Comparison of ENCODE assay signal across 8 cellular contexts in the genomic region with DNA sequence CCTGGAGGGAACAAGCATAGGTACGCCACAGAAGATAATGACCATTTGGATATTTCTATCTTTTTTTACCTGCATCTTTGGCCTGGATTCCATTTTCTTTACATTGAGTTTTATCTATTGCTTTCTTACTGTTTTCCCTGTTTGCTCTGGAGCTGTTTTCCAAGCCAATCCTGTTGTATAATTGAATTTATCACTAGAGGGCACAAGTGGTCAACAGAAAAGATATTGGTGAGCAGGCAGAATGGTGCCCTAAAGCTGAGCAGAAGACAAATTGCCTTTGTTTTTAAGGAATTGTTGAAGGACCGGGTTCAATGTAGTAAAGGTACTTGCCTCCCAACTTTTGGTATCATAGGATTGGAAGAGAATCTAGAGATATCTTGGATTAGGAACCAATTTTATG.
DNase-seq lines count a peak whose midpoint lies in the region; ATAC-seq and TF ChIP-seq lines count a peak whose summit lies in the region.

No MANE protein-coding gene starts in this region.

- H3K4me1 Mint-ChIP-seq in CD4-positive, alpha-beta memory T cell = no peaks in the 10 kb centered on the region
- peaks cover 13% of the 10 kb centered on the region for H3K4me1 Mint-ChIP-seq in type B pancreatic cell (ENCODE audit: unreplicated experiment)
- H3K4me1 Mint-ChIP-seq in CD4-positive, alpha-beta T cell (ENCODE audit: low read depth) = no peaks in the 10 kb centered on the region

- no peaks in the 10 kb centered on the region for H3K27me3 ChIP-seq in CD4-positive, alpha-beta memory T cell (ENCODE audit: insufficient read depth, low read length)
- H3K27me3 ChIP-seq in CD4-positive, alpha-beta T cell (ENCODE audit: control insufficient read depth, insufficient read depth, low read length) = no peaks in the 10 kb centered on the region

- H3K36me3 ChIP-seq in CD4-positive, alpha-beta memory T cell (ENCODE audit: insufficient read depth, low read length) = no peaks in the 10 kb centered on the region

- H3K27ac Mint-ChIP-seq in CD4-positive, alpha-beta memory T cell = peak overlapping the region in 1 of 7 donors; percentile 16
- peak overlapping the region; percentile 1 for H3K27ac Mint-ChIP-seq in type B pancreatic cell
- H3K27ac Mint-ChIP-seq in CD4-positive, alpha-beta T cell = no peak overlapping the region

- H3K4me3 Mint-ChIP-seq in CD4-positive, alpha-beta memory T cell = no peak overlapping the region
- no peak overlapping the region for H3K4me3 Mint-ChIP-seq in type B pancreatic cell
- no peak overlapping the region for H3K4me3 Mint-ChIP-seq in CD4-positive, alpha-beta T cell

- intact Hi-C loops in CD4-positive, alpha-beta memory T cell (cut with micrococcal nuclease) = loop anchor here (1.0 kb wide), 1 partner anchor 218 kb away; no protein-coding TSS in a partner anchor
- intact Hi-C loops in left ventricle myocardium superior (cut with micrococcal nuclease) = loop anchor here (10.0 kb wide), 1 partner anchor 64 kb away; no protein-coding TSS in a partner anchor
- intact Hi-C loops in CD4-positive, alpha-beta T cell (cut with DNase I, micrococcal nuclease) = no loop called here

- peak in 3 of 5 donors; percentile 2 to 15 (median 4) for DNase-seq in CD4-positive, alpha-beta memory T cell
- peak; percentile 14 for DNase-seq in HEK293T (ENCODE audit: extremely low spot score)
- peak; percentile 25 for DNase-seq in SW480 (ENCODE audit: low spot score)
- no peak for DNase-seq in left ventricle myocardium superior
- DNase-seq in type B pancreatic cell (ENCODE audit: extremely low spot score, unreplicated experiment) = no peak
- DNase-seq in CD4-positive, alpha-beta T cell = no peak

- H3K27me3 Mint-ChIP-seq in CD4-positive, alpha-beta memory T cell = no peaks in the 10 kb centered on the region
- no peaks in the 10 kb centered on the region for H3K27me3 Mint-ChIP-seq in type B pancreatic cell
- H3K27me3 Mint-ChIP-seq in CD4-positive, alpha-beta T cell = no peaks in the 10 kb centered on the region

- POLR2A ChIA-PET in CD4-positive, alpha-beta memory T cell (lab: Charles Lee; ENCODE audit: partially characterized antibody) = no interaction called here
- POLR2A ChIA-PET in HEK293T (lab: Yijun Ruan, JAX) = no interaction called here
- POLR2A ChIA-PET in CD4-positive, alpha-beta T cell (lab: Charles Lee) = no interaction called here

- H3K4me3 ChIP-seq in CD4-positive, alpha-beta memory T cell (ENCODE audit: low read length in 2 of 2) = no peak overlapping the region

- H3K27ac ChIP-seq in CD4-positive, alpha-beta memory T cell (ENCODE audit: low read depth, low read length) = no peak overlapping the region
- H3K27ac ChIP-seq in CD4-positive, alpha-beta T cell (ENCODE audit: low read depth, low read length) = no peak overlapping the region

- H3K4me1 ChIP-seq in CD4-positive, alpha-beta memory T cell (ENCODE audit: insufficient read depth, low read length) = no peaks in the 10 kb centered on the region

- peaks cover 30 to 48% of the 10 kb centered on the region in 2 donors for H3K36me3 Mint-ChIP-seq in CD4-positive, alpha-beta memory T cell
- peaks cover 8% of the 10 kb centered on the region for H3K36me3 Mint-ChIP-seq in type B pancreatic cell
- peaks cover 71% of the 10 kb centered on the region for H3K36me3 Mint-ChIP-seq in CD4-positive, alpha-beta T cell (ENCODE audit: low read depth)

- no peaks in the 10 kb centered on the region for H3K9me3 Mint-ChIP-seq in CD4-positive, alpha-beta memory T cell
- no peaks in the 10 kb centered on the region for H3K9me3 Mint-ChIP-seq in type B pancreatic cell
- H3K9me3 Mint-ChIP-seq in CD4-positive, alpha-beta T cell = no peaks in the 10 kb centered on the region

- no peaks in the 10 kb centered on the region for H3K9me3 ChIP-seq in CD4-positive, alpha-beta memory T cell (ENCODE audit: control insufficient read depth in 1 of 2, low read length in 2 of 2)
- no peaks in the 10 kb centered on the region for H3K9me3 ChIP-seq in CD4-positive, alpha-beta T cell (ENCODE audit: control insufficient read depth, low read length)

- ATAC-seq in left ventricle myocardium superior (peak; percentile 22), HG02798 (IDR thresholded peaks at IDR 0.05; ENCODE audit: poor library complexity, unreplicated experiment) (no peak), GM18909 (IDR thresholded peaks at IDR 0.05; ENCODE audit: poor library complexity, unreplicated experiment) (no peak)
- no peak for ATAC-seq in CD4-positive, alpha-beta T cell (ENCODE audit: poor library complexity)

- CTCF ChIA-PET in CD4-positive, alpha-beta memory T cell (lab: Charles Lee; ENCODE audit: partially characterized antibody) = interaction anchor here (0.5 to 1.7 kb wide), 3 partner anchors 125 to 451 kb away, joined by 3 to 10 read pairs (median 3); no protein-coding TSS in a partner anchor
- CTCF ChIA-PET in HEK293T (lab: Yijun Ruan, JAX) = interaction anchor here (0.6 to 1.4 kb wide), 4 partner anchors 73 to 219 kb away, joined by 3 to 4 read pairs (median 4); no protein-coding TSS in a partner anchor
- CTCF ChIA-PET in CD4-positive, alpha-beta T cell (lab: Charles Lee) = no interaction called here

- TF ChIP-seq CTCF in type B pancreatic cell (conservative IDR thresholded peaks at IDR 0.05) = peak; percentile 73
- no peak for TF ChIP-seq CTCF in CD4-positive, alpha-beta T cell (IDR thresholded peaks at IDR 0.05)

TF ChIP-seq in HEK293T, 16 proteins besides CTCF, POLR2A, EP300 and RAD21:
- TF ChIP-seq ELF4 (IDR thresholded peaks at IDR 0.05) = no peak
- TF ChIP-seq ZNF384 (IDR thresholded peaks at IDR 0.05) = no peak
- no peak for TF ChIP-seq HDGF (IDR thresholded peaks at IDR 0.05; ENCODE audit: borderline replicate concordance)
- TF ChIP-seq FOXK2 (IDR thresholded peaks at IDR 0.05) = no peak
- no peak for TF ChIP-seq TARDBP (IDR thresholded peaks at IDR 0.05)
- TF ChIP-seq L3MBTL2 (conservative IDR thresholded peaks at IDR 0.05) = no peak
- no peak for TF ChIP-seq NFRKB (IDR thresholded peaks at IDR 0.05)
- no peak for TF ChIP-seq CTBP1 (IDR thresholded peaks at IDR 0.05; ENCODE audit: borderline replicate concordance)
- no peak for TF ChIP-seq BHLHE40 (IDR thresholded peaks at IDR 0.05; ENCODE audit: borderline replicate concordance)
- no peak for TF ChIP-seq ARNT (IDR thresholded peaks at IDR 0.05)
- TF ChIP-seq LEF1 (IDR thresholded peaks at IDR 0.05; ENCODE audit: borderline replicate concordance) = no peak
- TF ChIP-seq SUZ12 (IDR thresholded peaks at IDR 0.05) = no peak
- TF ChIP-seq, protein P1, sequence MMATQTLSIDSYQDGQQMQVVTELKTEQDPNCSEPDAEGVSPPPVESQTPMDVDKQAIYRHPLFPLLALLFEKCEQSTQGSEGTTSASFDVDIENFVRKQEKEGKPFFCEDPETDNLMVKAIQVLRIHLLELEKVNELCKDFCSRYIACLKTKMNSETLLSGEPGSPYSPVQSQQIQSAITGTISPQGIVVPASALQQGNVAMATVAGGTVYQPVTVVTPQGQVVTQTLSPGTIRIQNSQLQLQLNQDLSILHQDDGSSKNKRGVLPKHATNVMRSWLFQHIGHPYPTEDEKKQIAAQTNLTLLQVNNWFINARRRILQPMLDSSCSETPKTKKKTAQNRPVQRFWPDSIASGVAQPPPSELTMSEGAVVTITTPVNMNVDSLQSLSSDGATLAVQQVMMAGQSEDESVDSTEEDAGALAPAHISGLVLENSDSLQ (IDR thresholded peaks at IDR 0.05) = no peak
TF ChIP-seq in HEK293T: peak in this region for 0.

Comparison
In these comparisons a context has a peak if more than half of its experiments do, and no peak if none do; other contexts are left out.
1. DNase-seq: peak in CD4-positive, alpha-beta memory T cell (3 of 5), HEK293T (single experiment) and SW480 (single experiment); none in left ventricle myocardium superior (single experiment), type B pancreatic cell (single experiment) and CD4-positive, alpha-beta T cell (0 of 10).
2. intact Hi-C loops: an anchor here in CD4-positive, alpha-beta memory T cell (1.0 kb wide) and left ventricle myocardium superior (10.0 kb wide); none called in CD4-positive, alpha-beta T cell.